8 cellular contexts compared by ENCODE assay signal in the genomic region with DNA sequence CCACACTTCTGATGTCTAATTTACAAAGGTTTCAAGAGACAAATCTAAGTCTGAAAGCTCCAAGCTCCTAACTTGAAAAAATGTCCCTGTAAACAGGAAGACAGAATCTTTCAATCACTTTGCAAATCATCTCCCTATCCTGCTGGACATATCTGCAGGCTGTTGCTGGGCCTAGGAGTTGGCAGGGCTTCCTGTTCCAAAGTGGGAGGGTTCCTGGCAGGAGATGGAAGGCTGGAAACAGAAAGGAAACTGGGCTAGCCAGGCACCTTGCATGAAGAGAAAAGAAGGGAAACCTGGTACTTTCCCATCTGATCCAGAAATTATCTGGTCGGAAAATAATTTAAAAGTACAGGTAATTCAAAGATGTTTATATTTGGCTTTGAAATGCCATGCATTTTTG.
A peak's percentile ranks its signal among the peaks of the same experiment; 100 is the strongest.
DNase-seq lines count a peak whose midpoint lies in the region; FAIRE-seq and TF ChIP-seq lines count a peak whose summit lies in the region.

No MANE protein-coding gene starts in this region.

- peak; percentile 56 for DNase-seq in HCEC 1CT
- peak; percentile 4 for DNase-seq in amniotic stem cell (lab: John Stamatoyannopoulos, UW)
- DNase-seq in right atrium auricular region (ENCODE audit: low spot score), result no peak
- no peak for DNase-seq in activated CD4-positive, alpha-beta T cell treated with anti-CD3 and anti-CD28 coated beads for 4 hours
- no peak for DNase-seq in GM19239 (ENCODE audit: insufficient read length, low spot score)
- no peak for DNase-seq in CD1c-positive myeloid dendritic cell (ENCODE audit: extremely low spot score)
- DNase-seq in GM10266 (ENCODE audit: extremely low spot score), result no peak

- no peak overlapping the region for H3K9ac ChIP-seq in skeletal muscle tissue (ENCODE audit: low read depth in 1 of 3, low read length in 3 of 3)

- no peak for TF ChIP-seq CTCF in right atrium auricular region (IDR thresholded peaks at IDR 0.05)
- no peak for TF ChIP-seq CTCF in GM10266 (IDR thresholded peaks at IDR 0.05; ENCODE audit: control insufficient read depth, insufficient read depth, low read depth, missing control alignments)

- H3K9me3 ChIP-seq in right atrium auricular region (no peaks in the 10 kb centered on the region), skeletal muscle tissue (ENCODE audit: control insufficient read depth in 3 of 3, low read length in 3 of 3) (no peaks in the 10 kb centered on the region)

- H3K27ac ChIP-seq in right atrium auricular region (peak overlapping the region; percentile 97 to 98), skeletal muscle tissue (ENCODE audit: low read depth, low read length) (peak overlapping the region; percentile 86)

- H3K4me1 ChIP-seq in right atrium auricular region, result peaks cover 0 to 39% of the 10 kb centered on the region in 2 donors
- peaks cover 21 to 25% (median 22%) of the 10 kb centered on the region in 3 donors for H3K4me1 ChIP-seq in skeletal muscle tissue (ENCODE audit: control insufficient read depth in 3 of 3, insufficient read depth in 3 of 3, low read length in 3 of 3)

- FAIRE-seq in GM19239 (lab: Jason Lieb, UNC), result no peak

- no peak overlapping the region for H3K4me3 ChIP-seq in right atrium auricular region
- H3K4me3 ChIP-seq in skeletal muscle tissue (ENCODE audit: low read length in 3 of 3), result no peak overlapping the region

- H3K36me3 ChIP-seq in right atrium auricular region, result no peaks in the 10 kb centered on the region
- H3K36me3 ChIP-seq in skeletal muscle tissue (ENCODE audit: control insufficient read depth in 3 of 3, insufficient read depth in 3 of 3, low read length in 3 of 3), result no peaks in the 10 kb centered on the region

- H3K27me3 ChIP-seq in right atrium auricular region, result no peaks in the 10 kb centered on the region
- H3K27me3 ChIP-seq in skeletal muscle tissue (ENCODE audit: control insufficient read depth in 3 of 3, insufficient read depth in 3 of 3, low read length in 3 of 3), result peaks cover 0 to 6% (median 0%) of the 10 kb centered on the region in 3 donors

Comparison
In these comparisons a context has a peak if more than half of its experiments do, and no peak if none do; other contexts are left out.
1. DNase-seq: peak in HCEC 1CT (single experiment) and amniotic stem cell (single experiment); none in right atrium auricular region (single experiment), activated CD4-positive, alpha-beta T cell treated with anti-CD3 and anti-CD28 coated beads for 4 hours (0 of 2), GM19239 (single experiment), CD1c-positive myeloid dendritic cell (single experiment) and GM10266 (single experiment).